Comparison of ENCODE assay signal across 11 cellular contexts in the genomic region with DNA sequence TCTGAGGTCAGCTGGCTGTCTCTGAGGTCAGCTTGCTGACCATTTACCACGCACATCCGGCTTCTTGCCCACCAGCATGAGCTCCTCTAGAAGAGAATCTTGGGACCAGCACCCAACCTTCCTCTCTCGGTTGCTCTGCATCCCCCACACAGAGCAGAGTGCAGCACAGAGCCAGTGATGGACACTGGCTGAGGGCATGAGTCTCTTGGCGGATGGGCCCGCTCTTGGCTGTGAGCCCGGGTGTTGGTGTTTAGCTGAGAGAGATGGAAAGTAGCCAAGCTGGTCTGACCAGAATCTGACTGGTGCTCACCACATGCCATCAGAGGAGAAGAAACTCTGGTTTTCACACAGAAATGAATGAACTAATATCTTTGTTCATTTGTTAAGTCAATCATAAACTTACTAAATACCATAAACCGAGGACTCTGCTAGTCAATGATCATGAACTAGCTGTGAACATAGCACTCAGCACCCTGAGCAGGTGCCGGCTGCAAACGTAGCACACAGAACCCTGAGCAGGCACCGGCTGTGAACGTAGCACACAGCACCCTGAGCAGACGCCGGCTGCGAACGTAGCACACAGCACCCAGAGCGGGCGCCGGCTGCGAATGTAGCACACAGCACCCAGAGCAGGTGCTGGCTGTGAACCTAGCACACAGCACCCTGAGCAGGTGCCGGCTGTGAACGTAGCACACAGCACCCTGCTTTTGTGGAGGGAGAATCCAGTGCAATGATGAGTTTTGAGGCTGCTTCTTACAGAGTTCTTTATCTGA. TPM values are rescaled to one million over a fixed set of nuclear protein-coding genes. Genes with fewer than 3 reads are reported as not detected.
A peak's percentile ranks its signal among the peaks of the same experiment; 100 is the strongest.
DNase-seq lines count a peak whose midpoint lies in the region; ATAC-seq and TF ChIP-seq lines count a peak whose summit lies in the region.
"Had no signal": no experiment of that assay in that cellular context is flagged by ENCODE, and none has a peak within 500 bp of the region (broad histone marks: within the 10 kb centered on the region; RNA-seq: fewer than 3 reads in every experiment).

No MANE protein-coding gene starts in this region.

- 78 to 86% methylated on average over 21 of the region's 21 CpGs for WGBS in sigmoid colon, 2 donors

- intact Hi-C loops in sigmoid colon (cut with DNase I): no loop called here

- no peak overlapping the region for H3K27ac ChIP-seq in sigmoid colon
- H3K27ac ChIP-seq: psoas muscle had no signal

- ATAC-seq in GM19351 (IDR thresholded peaks at IDR 0.05; ENCODE audit: unreplicated experiment): no peak
- ATAC-seq in HG02571 (IDR thresholded peaks at IDR 0.05; ENCODE audit: unreplicated experiment): no peak
- ATAC-seq: psoas muscle had no signal

- TF ChIP-seq CTCF in fibroblast of mammary gland (conservative IDR thresholded peaks at IDR 0.05; ENCODE audit: control insufficient read depth, insufficient read depth, low read depth, low read length) (no peak), sigmoid colon (IDR thresholded peaks at IDR 0.05) (no peak)

- no peaks in the 10 kb centered on the region for H3K27me3 ChIP-seq in sigmoid colon

- no peak overlapping the region for H3K4me3 ChIP-seq in fibroblast of mammary gland (ENCODE audit: control insufficient read depth, low read depth, low read length)
- H3K4me3 ChIP-seq in sigmoid colon: no peak overlapping the region
- H3K4me3 ChIP-seq: psoas muscle had no signal

- no peak for TF ChIP-seq POLR2A in sigmoid colon (IDR thresholded peaks at IDR 0.05)

- H3K9me3 ChIP-seq in sigmoid colon: no peaks in the 10 kb centered on the region
- H3K9me3 ChIP-seq: psoas muscle had no signal

- DNase-seq in DMS153 treated with DMSO at 0.1 percent for 48 hours (lab: John Stamatoyannopoulos, UW; ENCODE audit: unreplicated experiment): peak; percentile 11
- DNase-seq in DMS153 (lab: John Stamatoyannopoulos, UW): no peak
- peak; percentile 7 for DNase-seq in NCI-H510A treated with DMSO at 0.1 percent for 48 hours (lab: John Stamatoyannopoulos, UW)
- DNase-seq in fibroblast of mammary gland (ENCODE audit: low read depth): peak; percentile 68
- peak; percentile 88 for DNase-seq in sigmoid colon
- no peak for DNase-seq in AML-193 (lab: John Stamatoyannopoulos, UW)
- DNase-seq: activated CD4-positive, alpha-beta memory T cell treated with anti-CD3 and anti-CD28 coated beads, Interleukin-2, amount 10 ng/mL, durations not matched to agents 7 days and 5 days; psoas muscle had no signal

- no peak for TF ChIP-seq EP300 in sigmoid colon (IDR thresholded peaks at IDR 0.05)

- H3K36me3 ChIP-seq in sigmoid colon: no peaks in the 10 kb centered on the region

- peaks cover 0 to 14% (median 7%) of the 10 kb centered on the region in 4 donors for H3K4me1 ChIP-seq in sigmoid colon
- H3K4me1 ChIP-seq: psoas muscle had no signal

RNA-seq across cellular contexts. Expression of a gene that starts 10.4 kb away (rescaled TPM):
- total RNA-seq in sigmoid colon: 10 to 100 TPM; 37.6 to 59.0 (median 42.7) TPM
- 1 to 10 TPM; 1.7 to 3.0 (median 1.8) TPM for polyA plus RNA-seq in sigmoid colon
- total RNA-seq: activated CD4-positive, alpha-beta memory T cell treated with anti-CD3 and anti-CD28 coated beads, Interleukin-2, amount 10 ng/mL, durations not matched to agents 7 days and 5 days; OCI-LY7 had no signal

Comparison
In these comparisons a context has a peak if more than half of its experiments do, and no peak if none do; other contexts are left out.
1. DNase-seq: peak in DMS153 treated with DMSO at 0.1 percent for 48 hours (single experiment), NCI-H510A treated with DMSO at 0.1 percent for 48 hours (single experiment), fibroblast of mammary gland (single experiment) and sigmoid colon (single experiment); none in DMS153 (single experiment) and AML-193 (0 of 2).